ENCODE assay signal across 34 cellular contexts in genomic region chr3:117026401-117026800, GRCh38.
"Had no signal": no experiment of that assay in that cellular context is flagged by ENCODE, and none has a peak within 500 bp of the region (broad histone marks: within the 10 kb centered on the region; RNA-seq: fewer than 3 reads in every experiment).

No MANE protein-coding gene starts in this region.

- DNase-seq: Karpas-422, Kasumi-1, MG63, MM.1S, MV-4-11, NCI-H1048, NCI-H1092, NCI-H1092 treated with DMSO at 0.1 percent for 48 hours, NCI-H1105, NCI-H1105 treated with DMSO at 0.1 percent for 48 hours, NCI-H1417, NCI-H1417 treated with DMSO at 0.1 percent for 48 hours, NCI-H1436, NCI-H1436 treated with DMSO at 0.1 percent for 48 hours, NCI-H146, NCI-H1694, NCI-H1694 treated with DMSO at 0.1 percent for 48 hours, NCI-H187, NCI-H187 treated with DMSO at 0.1 percent for 48 hours, NCI-H1930, NCI-H2029, NCI-H2029 treated with DMSO at 0.1 percent for 48 hours, NCI-H2081, NCI-H2081 treated with DMSO at 0.1 percent for 48 hours, NCI-H2107, NCI-H2171, NCI-H2171 treated with DMSO at 0.1 percent for 48 hours, NCI-H2227 treated with DMSO at 0.1 percent for 48 hours, NCI-H226, NCI-H345, NCI-H446, NCI-H446 treated with DMSO at 0.1 percent for 48 hours, NCI-H510A had no signal

- H3K9ac ChIP-seq: KMS-11 had no signal

- H3K9me3 ChIP-seq: MG63 had no signal

- H3K4me3 ChIP-seq: MG63 had no signal

- H3K27me3 ChIP-seq: MG63 had no signal

- H3K36me3 ChIP-seq: MG63 had no signal

- H3K27ac ChIP-seq: KMS-11 had no signal

- H3K4me2 ChIP-seq: KMS-11 had no signal
